ENCODE assay signal across 22 cellular contexts in the genomic region with DNA sequence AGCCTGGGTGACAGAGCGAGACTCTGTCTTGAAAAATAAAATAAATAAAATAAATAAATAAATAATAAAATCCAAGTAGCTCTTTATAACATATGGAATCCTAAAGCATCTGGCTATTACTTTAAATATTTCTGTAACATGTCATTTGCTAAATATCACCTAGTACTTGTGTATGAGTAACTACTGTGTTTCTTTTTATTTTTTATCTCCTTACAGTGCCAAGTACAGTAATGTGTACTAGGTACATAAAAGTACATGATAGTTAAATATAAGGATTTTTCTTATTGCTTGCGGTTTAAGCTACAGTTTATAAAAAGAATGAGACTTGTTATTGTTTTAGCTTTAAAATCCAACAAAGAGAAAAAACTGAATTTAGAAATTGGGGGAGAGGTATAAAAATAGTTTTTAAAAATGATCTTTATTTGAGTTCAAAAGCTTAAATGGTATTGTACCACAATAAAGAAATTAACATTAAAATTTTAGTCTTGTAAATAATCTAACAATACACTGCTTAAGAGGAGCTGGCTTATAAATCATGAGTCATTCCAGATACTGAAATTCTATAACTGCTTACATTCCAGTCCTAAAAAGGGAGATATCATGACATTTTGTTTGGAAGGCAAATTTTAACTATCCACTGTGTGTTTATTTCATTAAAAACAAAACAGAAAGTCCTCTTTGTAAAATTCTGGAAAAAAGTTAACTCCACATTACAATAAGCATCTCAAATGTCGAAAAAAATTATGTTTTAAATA.
DNase-seq lines count a peak whose midpoint lies in the region; ATAC-seq and TF ChIP-seq lines count a peak whose summit lies in the region.
"Had no signal": no experiment of that assay in that cellular context is flagged by ENCODE, and none has a peak within 500 bp of the region (broad histone marks: within the 10 kb centered on the region; RNA-seq: fewer than 3 reads in every experiment).

No MANE protein-coding gene starts in this region.

- H3K27me3 ChIP-seq in SK-N-SH (ENCODE audit: insufficient read depth) (no peaks in the 10 kb centered on the region), fibroblast of lung (ENCODE audit: control insufficient read depth, insufficient read depth, low read length) (no peaks in the 10 kb centered on the region), osteoblast (ENCODE audit: insufficient read depth, low read length) (no peaks in the 10 kb centered on the region)
- H3K27me3 ChIP-seq: BLaER1 treated with 17β-estradiol and CSF1 and Interleukin-3, amounts not matched to agents 10 nM and 100 nM; suprapubic skin; vagina had no signal

- H2AFZ ChIP-seq in SK-N-SH (ENCODE audit: low read depth) = no peak overlapping the region
- no peak overlapping the region for H2AFZ ChIP-seq in fibroblast of lung (ENCODE audit: low read length)
- no peak overlapping the region for H2AFZ ChIP-seq in osteoblast (ENCODE audit: low read length)

- H3K36me3 ChIP-seq in SK-N-SH (replicated peaks in 1 of 2; ENCODE audit: control insufficient read depth in 1 of 2, insufficient read depth in 2 of 2, low read length in 1 of 2) (no peaks in the 10 kb centered on the region), fibroblast of lung (ENCODE audit: control insufficient read depth, insufficient read depth, low read length) (no peaks in the 10 kb centered on the region), osteoblast (ENCODE audit: insufficient read depth, low read length) (no peaks in the 10 kb centered on the region)
- H3K36me3 ChIP-seq: BLaER1 treated with 17β-estradiol and CSF1 and Interleukin-3, amounts not matched to agents 10 nM and 100 nM; suprapubic skin; vagina had no signal

- CTCF ChIA-PET in SK-N-SH (lab: Yijun Ruan, JAX) = interaction anchor here (0.5 kb wide), 1 partner anchor 515 kb away, joined by 3 read pairs; no protein-coding TSS in a partner anchor

- H3K4me1 ChIP-seq in SK-N-SH (ENCODE audit: control insufficient read depth in 1 of 2, insufficient read depth in 2 of 2, low read depth in 1 of 2, low read length in 1 of 2) (peaks cover 0 to 5% of the 10 kb centered on the region in 2 experiments; a peak in 2 of 4 replicates), fibroblast of lung (ENCODE audit: control insufficient read depth, extremely low read depth, insufficient read depth, low read length) (peaks cover 13% of the 10 kb centered on the region), osteoblast (ENCODE audit: insufficient read depth, low read length) (peaks cover 32% of the 10 kb centered on the region)
- H3K4me1 ChIP-seq: BLaER1 treated with 17β-estradiol and CSF1 and Interleukin-3, amounts not matched to agents 10 nM and 100 nM; suprapubic skin; vagina had no signal

- H3K9ac ChIP-seq in SK-N-SH (no peak overlapping the region), fibroblast of lung (ENCODE audit: insufficient read depth, low read length) (no peak overlapping the region)
- H3K9ac ChIP-seq: BLaER1 treated with 17β-estradiol and CSF1 and Interleukin-3, amounts not matched to agents 10 nM and 100 nM had no signal

- H3K79me2 ChIP-seq in SK-N-SH (ENCODE audit: insufficient read depth) (no peaks in the 10 kb centered on the region), fibroblast of lung (ENCODE audit: control insufficient read depth, insufficient read depth, low read length) (no peaks in the 10 kb centered on the region), osteoblast (ENCODE audit: insufficient read depth, low read length) (no peaks in the 10 kb centered on the region)

- TF ChIP-seq RAD21 in SK-N-SH (IDR thresholded peaks at IDR 0.05; ENCODE audit: low read length) = no peak

- TF ChIP-seq EP300 in SK-N-SH (IDR thresholded peaks at IDR 0.05; ENCODE audit: borderline replicate concordance in 1 of 2, low read depth in 1 of 2, low read length in 1 of 2) = 0 out of 4 replicates have a peak, but pooled peaks of 1 of the 2 experiments have one; percentile 29

- ATAC-seq in GM21526 (IDR thresholded peaks at IDR 0.05; ENCODE audit: low FRiP score, unreplicated experiment) (no peak), HG02884 (IDR thresholded peaks at IDR 0.05; ENCODE audit: unreplicated experiment) (no peak), GM18498 (IDR thresholded peaks at IDR 0.05; ENCODE audit: unreplicated experiment) (no peak)
- ATAC-seq: natural killer cell, T-cell had no signal

- POLR2A ChIA-PET in SK-N-SH (lab: Yijun Ruan, JAX) = no interaction called here

- 0 out of 2 replicates have a peak, but pooled peaks cover 3% of the 10 kb centered on the region for H3K9me2 ChIP-seq in SK-N-SH

- DNase-seq in COLO829 (ENCODE audit: low spot score) (peak; percentile 1), SK-N-SH (no peak), fibroblast of lung (ENCODE audit: low read depth in 2 of 2) (peak; percentile 60 to 77), osteoblast (ENCODE audit: insufficient read length, low spot score, missing footprints) (peak; percentile 23), SW480 (ENCODE audit: low spot score) (no peak)
- DNase-seq: activated CD4-positive, alpha-beta T cell treated with anti-CD3 and anti-CD28 coated beads, Interleukin-2, amount 50 U/mL, for 4 hours; activated naive CD4-positive, alpha-beta T cell treated with anti-CD3 and anti-CD28 coated beads, Interleukin-2, amount 50 U/mL, for 16 hours; DMS153; hypothalamus; kidney glomerular epithelial cell; mesendoderm; MM.1S; natural killer cell; NCI-H446; stimulated activated CD4-positive, alpha-beta T cell treated with anti-CD3 and anti-CD28 coated beads, Interleukin-12 subunit alpha, Interleukin-12 subunit beta, amount 100 ng/mL, for 4 hours; T-cell had no signal

- TF ChIP-seq CTCF in SK-N-SH (IDR thresholded peaks at IDR 0.05) (no peak), fibroblast of lung (conservative IDR thresholded peaks at IDR 0.05 in 1 of 2, IDR thresholded peaks at IDR 0.05 in 1 of 2; ENCODE audit: low read depth in 1 of 2, low read length in 2 of 2) (no peak), osteoblast (IDR thresholded peaks at IDR 0.05; ENCODE audit: extremely low read depth, low read depth, low read length) (no peak)

- H3K4me3 ChIP-seq in SK-N-SH (ENCODE audit: low read depth in 2 of 2, low read length in 1 of 2) (no peak overlapping the region), fibroblast of lung (replicated peaks in 1 of 4; ENCODE audit: control extremely low read depth in 1 of 4, insufficient read depth in 1 of 4, low read depth in 3 of 4, low read length in 4 of 4) (no peak overlapping the region), osteoblast (ENCODE audit: insufficient read depth, low read length) (no peak overlapping the region)
- H3K4me3 ChIP-seq: BLaER1 treated with 17β-estradiol and CSF1 and Interleukin-3, amounts not matched to agents 10 nM and 100 nM; suprapubic skin; vagina had no signal

- peaks cover 15% of the 10 kb centered on the region for H3F3A ChIP-seq in SK-N-SH (replicated peaks; ENCODE audit: insufficient read depth)

- H3K27ac ChIP-seq in SK-N-SH (ENCODE audit: low read depth in 2 of 2, low read length in 1 of 2) = peak overlapping the region; percentile 31; a peak in 3 of 4 replicates
- no peak overlapping the region for H3K27ac ChIP-seq in fibroblast of lung (ENCODE audit: insufficient read depth, low read length)
- peak overlapping the region; percentile 30 for H3K27ac ChIP-seq in osteoblast (ENCODE audit: low read depth, low read length)
- H3K27ac ChIP-seq: BLaER1 treated with 17β-estradiol and CSF1 and Interleukin-3, amounts not matched to agents 10 nM and 100 nM; suprapubic skin; vagina had no signal

- H3K4me2 ChIP-seq in SK-N-SH (0 out of 2 replicates have a peak overlapping the region, but pooled peaks have one; percentile 11), fibroblast of lung (ENCODE audit: extremely low read depth, insufficient read depth, low read length) (no peak overlapping the region), osteoblast (ENCODE audit: insufficient read depth, low read length) (peak overlapping the region; percentile 5)
- H3K4me2 ChIP-seq: BLaER1 treated with 17β-estradiol and CSF1 and Interleukin-3, amounts not matched to agents 10 nM and 100 nM had no signal

- H3K9me3 ChIP-seq in SK-N-SH (no peaks in the 10 kb centered on the region), fibroblast of lung (ENCODE audit: control insufficient read depth, insufficient read depth, low read depth, low read length) (no peaks in the 10 kb centered on the region), osteoblast (ENCODE audit: low read depth, low read length) (no peaks in the 10 kb centered on the region)
- H3K9me3 ChIP-seq: suprapubic skin, vagina had no signal

- WGBS in SK-N-SH (ENCODE audit: low lambda C conversion rate) = 91% methylated on average over 3 of the region's 3 CpGs

- no peaks in the 10 kb centered on the region for H4K20me1 ChIP-seq in SK-N-SH (ENCODE audit: insufficient read depth)
- no peaks in the 10 kb centered on the region for H4K20me1 ChIP-seq in fibroblast of lung (ENCODE audit: control insufficient read depth, extremely low read depth, insufficient read depth, low read length)
- no peaks in the 10 kb centered on the region for H4K20me1 ChIP-seq in osteoblast (ENCODE audit: insufficient read depth, low read length)
- H4K20me1 ChIP-seq: BLaER1 treated with 17β-estradiol and CSF1 and Interleukin-3, amounts not matched to agents 10 nM and 100 nM had no signal

TF ChIP-seq in SK-N-SH, 30 proteins besides CTCF, POLR2A, EP300 and RAD21:
- TF ChIP-seq, protein P1, sequence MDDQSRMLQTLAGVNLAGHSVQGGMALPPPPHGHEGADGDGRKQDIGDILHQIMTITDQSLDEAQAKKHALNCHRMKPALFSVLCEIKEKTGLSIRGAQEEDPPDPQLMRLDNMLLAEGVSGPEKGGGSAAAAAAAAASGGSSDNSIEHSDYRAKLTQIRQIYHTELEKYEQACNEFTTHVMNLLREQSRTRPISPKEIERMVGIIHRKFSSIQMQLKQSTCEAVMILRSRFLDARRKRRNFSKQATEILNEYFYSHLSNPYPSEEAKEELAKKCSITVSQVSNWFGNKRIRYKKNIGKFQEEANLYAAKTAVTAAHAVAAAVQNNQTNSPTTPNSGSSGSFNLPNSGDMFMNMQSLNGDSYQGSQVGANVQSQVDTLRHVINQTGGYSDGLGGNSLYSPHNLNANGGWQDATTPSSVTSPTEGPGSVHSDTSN (IDR thresholded peaks at IDR 0.05) = 0 out of 2 replicates have a peak, but pooled peaks have one; percentile 36
- TF ChIP-seq GABPA (IDR thresholded peaks at IDR 0.05; ENCODE audit: low read depth) = no peak
- TF ChIP-seq GATA2 (CRISPR knock-in tag; IDR thresholded peaks at IDR 0.05) = no peak
- TF ChIP-seq RFX5 (IDR thresholded peaks at IDR 0.05; ENCODE audit: low read length) = no peak
- TF ChIP-seq JUND (IDR thresholded peaks at IDR 0.05) = peak; percentile 51; the same call in 1 of the 2 replicates
- peak; percentile 29; the same call in 1 of the 2 replicates for TF ChIP-seq FOSL2 (IDR thresholded peaks at IDR 0.05; ENCODE audit: borderline replicate concordance, low read depth)
- peak; percentile 46 for TF ChIP-seq TCF12 (IDR thresholded peaks at IDR 0.05)

Comparison
In these comparisons a context has a peak if more than half of its experiments do, and no peak if none do; other contexts are left out.
1. DNase-seq: peak in COLO829 (single experiment), fibroblast of lung (2 of 2) and osteoblast (single experiment); none in SK-N-SH (single experiment) and SW480 (single experiment).